Comparison of ENCODE assay signal across 1 cellular context in genomic region chr14:36365766-36366165, GRCh38.
TF ChIP-seq lines count a peak whose summit lies in the region.

No MANE protein-coding gene starts in this region.

TF ChIP-seq in GM23338, 12 proteins besides CTCF, POLR2A, EP300 and RAD21 (continued from another document):
- TF ChIP-seq ZNF462 (CRISPR knock-in tag; IDR thresholded peaks at IDR 0.05) (no peak), POLR2AphosphoS5 (IDR thresholded peaks at IDR 0.05; ENCODE audit: low read depth) (no peak)
